In genomic region chr9:137396227-137396626, GRCh38 we compare ENCODE assay signal across 21 cellular contexts. TPM values are rescaled to one million over a fixed set of nuclear protein-coding genes. Genes with fewer than 3 reads are reported as not detected.
DNase-seq lines count a peak whose midpoint lies in the region; ATAC-seq and TF ChIP-seq lines count a peak whose summit lies in the region.
"Had no signal": no experiment of that assay in that cellular context is flagged by ENCODE, and none has a peak within 500 bp of the region (broad histone marks: within the 10 kb centered on the region; RNA-seq: fewer than 3 reads in every experiment).

No MANE protein-coding gene starts in this region.

- H3K4me1 Mint-ChIP-seq in natural killer cell, result peaks cover 5 to 12% of the 10 kb centered on the region in 2 donors
- H3K4me1 Mint-ChIP-seq: endodermal cell had no signal

- no peaks in the 10 kb centered on the region for H3K9me3 Mint-ChIP-seq in natural killer cell
- H3K9me3 Mint-ChIP-seq: activated naive CD8-positive, alpha-beta T cell treated with anti-CD3 and anti-CD28 coated beads for 36 hours; stimulated activated naive CD8-positive, alpha-beta T cell treated with anti-CD3 and anti-CD28 coated beads, Interleukin-15, Interleukin-2, amounts not matched to agents 100 ng/mL and 50 ng/mL, for 24 hours had no signal

- H2AFZ ChIP-seq in GM23248, result no peak overlapping the region

- H3K27ac ChIP-seq in GM23248 (no peak overlapping the region), brain microvascular endothelial cell (peak overlapping the region; percentile 42)
- H3K27ac ChIP-seq: lower lobe of right lung, upper lobe of right lung had no signal

- H3K9me3 ChIP-seq in GM23248 (ENCODE audit: low read depth), result no peaks in the 10 kb centered on the region
- H3K9me3 ChIP-seq: lower lobe of right lung, SK-N-SH, upper lobe of right lung had no signal

- H3K9ac ChIP-seq in GM23248, result no peak overlapping the region
- H3K9ac ChIP-seq: SK-N-SH had no signal

- H3K27me3 ChIP-seq in GM23248 (replicated peaks; ENCODE audit: insufficient read depth) (no peaks in the 10 kb centered on the region), brain microvascular endothelial cell (replicated peaks) (no peaks in the 10 kb centered on the region)
- H3K27me3 ChIP-seq: upper lobe of right lung had no signal

- DNase-seq in 8988T, result peak; percentile 78
- peak; percentile 63 for DNase-seq in GM23248
- DNase-seq in brain microvascular endothelial cell, result peak; percentile 96
- DNase-seq in iris pigment epithelial cell (ENCODE audit: low read depth), result peak; percentile 97
- no peak for DNase-seq in natural killer cell
- DNase-seq in NCI-H1436 (lab: John Stamatoyannopoulos, UW), result no peak
- DNase-seq in COLO668 (lab: John Stamatoyannopoulos, UW; ENCODE audit: unreplicated experiment), result no peak
- DNase-seq: ACHN; activated naive CD8-positive, alpha-beta T cell treated with anti-CD3 and anti-CD28 coated beads for 36 hours; activated T-cell treated with anti-CD3 and anti-CD28 coated beads, Interleukin-2, amount 50 U/mL, for 48 hours; Calu3; endodermal cell; lower lobe of right lung; naive B cell; NCI-H2081 treated with DMSO at 0.1 percent for 48 hours; NCI-H526 treated with DMSO at 0.1 percent for 48 hours; SK-N-SH had no signal

- in situ Hi-C loops in GM23248 (cut with MboI) (no loop called here), brain microvascular endothelial cell (cut with HindIII; ENCODE audit: low pct_ligation_motif_present, low sequenced_read_pairs) (no loop called here)

- no peak overlapping the region for H3K4me3 Mint-ChIP-seq in natural killer cell
- H3K4me3 Mint-ChIP-seq: activated naive CD8-positive, alpha-beta T cell treated with anti-CD3 and anti-CD28 coated beads for 36 hours; endodermal cell; stimulated activated naive CD8-positive, alpha-beta T cell treated with anti-CD3 and anti-CD28 coated beads, Interleukin-15, Interleukin-2, amounts not matched to agents 100 ng/mL and 50 ng/mL, for 24 hours had no signal

- no peak overlapping the region for H3K4me2 ChIP-seq in GM23248 (ENCODE audit: unreplicated experiment)
- H3K4me2 ChIP-seq: SK-N-SH had no signal

- no peaks in the 10 kb centered on the region for H3K27me3 Mint-ChIP-seq in natural killer cell (ENCODE audit: low read depth in 2 of 2)
- H3K27me3 Mint-ChIP-seq: activated naive CD8-positive, alpha-beta T cell treated with anti-CD3 and anti-CD28 coated beads for 36 hours; naive B cell; progenitor cell of endocrine pancreas; stimulated activated naive CD8-positive, alpha-beta T cell treated with anti-CD3 and anti-CD28 coated beads, Interleukin-15, Interleukin-2, amounts not matched to agents 100 ng/mL and 50 ng/mL, for 24 hours had no signal

- TF ChIP-seq CTCF in brain microvascular endothelial cell (IDR thresholded peaks at IDR 0.05; ENCODE audit: low read depth, low read length, missing control alignments), result no peak
- no peak for TF ChIP-seq CTCF in natural killer cell (IDR thresholded peaks at IDR 0.05)

- intact Hi-C loops in natural killer cell (cut with micrococcal nuclease), result no loop called here

- H3K36me3 Mint-ChIP-seq in natural killer cell, result no peaks in the 10 kb centered on the region

- H3K4me3 ChIP-seq in GM23248, result no peak overlapping the region
- no peak overlapping the region for H3K4me3 ChIP-seq in brain microvascular endothelial cell (ENCODE audit: low read depth, low read length)
- H3K4me3 ChIP-seq: lower lobe of right lung, upper lobe of right lung had no signal

- no peaks in the 10 kb centered on the region for H3F3A ChIP-seq in GM23248 (ENCODE audit: insufficient read depth)

- H4K20me1 ChIP-seq in GM23248 (ENCODE audit: insufficient read depth), result no peaks in the 10 kb centered on the region

- 79 to 82% methylated on average over 15 of the region's 15 CpGs for WGBS in GM23248 (ENCODE audit: low coverage in 1 of 2, low lambda C conversion rate in 2 of 2, missing lambda C conversion rate in 2 of 2), 2 experiments

- no peak overlapping the region for H3K27ac Mint-ChIP-seq in natural killer cell
- H3K27ac Mint-ChIP-seq: activated naive CD8-positive, alpha-beta T cell treated with anti-CD3 and anti-CD28 coated beads for 36 hours; endodermal cell; naive B cell; progenitor cell of endocrine pancreas; stimulated activated naive CD8-positive, alpha-beta T cell treated with anti-CD3 and anti-CD28 coated beads, Interleukin-15, Interleukin-2, amounts not matched to agents 100 ng/mL and 50 ng/mL, for 24 hours had no signal

- H3K36me3 ChIP-seq in GM23248 (ENCODE audit: low read depth) (no peaks in the 10 kb centered on the region), brain microvascular endothelial cell (replicated peaks) (no peaks in the 10 kb centered on the region)
- H3K36me3 ChIP-seq: lower lobe of right lung, upper lobe of right lung had no signal

- no peak for ATAC-seq in natural killer cell
- no peak for ATAC-seq in GM18858 (IDR thresholded peaks at IDR 0.05; ENCODE audit: unreplicated experiment)
- ATAC-seq: lower lobe of right lung, upper lobe of right lung had no signal

- no peaks in the 10 kb centered on the region for H3K79me2 ChIP-seq in GM23248 (ENCODE audit: insufficient read depth)

- H3K9me2 ChIP-seq in GM23248 (ENCODE audit: insufficient read depth), result no peaks in the 10 kb centered on the region
- H3K9me2 ChIP-seq: SK-N-SH had no signal

- H3K4me1 ChIP-seq in GM23248 (ENCODE audit: insufficient read depth), result no peaks in the 10 kb centered on the region
- H3K4me1 ChIP-seq: lower lobe of right lung, upper lobe of right lung had no signal

RNA-seq across cellular contexts. Expression of gene EXD3, which starts 26.7 kb away (rescaled TPM):
- total RNA-seq in GM23248 (2014; rRNA removed; shearing (Covaris generic)), result 11.6 and 17.1 TPM in 2 replicates
- 8.7 and 10.1 TPM in 2 replicates for polyA plus RNA-seq in GM23248 (2016; fragmentation: Nextera tagmentation; extraction: Ambion mirVana)
- total RNA-seq in natural killer cell, result 10 to 100 TPM; 28.0 to 35.3 (median 29.6) TPM

RNA-seq across cellular contexts. Expression of gene NOXA1, which starts 27.0 kb away (rescaled TPM):
- total RNA-seq in GM23248 (2014; rRNA removed; shearing (Covaris generic)), result 0.32 TPM in 1 of 2 replicates, not detected in the other
- 0.15 and 0.39 TPM in 2 replicates for polyA plus RNA-seq in GM23248 (2016; fragmentation: Nextera tagmentation; extraction: Ambion mirVana)
- total RNA-seq in natural killer cell, result 1 to 10 TPM; 4.7 to 10.0 (median 7.7) TPM

RNA-seq across cellular contexts. Expression of gene ENTPD8, which starts 44.9 kb away (rescaled TPM):
- total RNA-seq in GM23248 (2014; rRNA removed; shearing (Covaris generic)), result not detected in 2 replicates
- not detected in 2 replicates for polyA plus RNA-seq in GM23248 (2016; fragmentation: Nextera tagmentation; extraction: Ambion mirVana)
- total RNA-seq in natural killer cell, result not detected
- total RNA-seq: activated naive CD8-positive, alpha-beta T cell treated with anti-CD3 and anti-CD28 coated beads for 36 hours; upper lobe of right lung had no signal

Comparison
In these comparisons a context has a peak if more than half of its experiments do, and no peak if none do; other contexts are left out.
1. DNase-seq: peak in 8988T (single experiment), GM23248 (single experiment), brain microvascular endothelial cell (single experiment) and iris pigment epithelial cell (single experiment); none in natural killer cell (single experiment), NCI-H1436 (single experiment) and COLO668 (single experiment).